8 cellular contexts compared by ENCODE assay signal in the genomic region with DNA sequence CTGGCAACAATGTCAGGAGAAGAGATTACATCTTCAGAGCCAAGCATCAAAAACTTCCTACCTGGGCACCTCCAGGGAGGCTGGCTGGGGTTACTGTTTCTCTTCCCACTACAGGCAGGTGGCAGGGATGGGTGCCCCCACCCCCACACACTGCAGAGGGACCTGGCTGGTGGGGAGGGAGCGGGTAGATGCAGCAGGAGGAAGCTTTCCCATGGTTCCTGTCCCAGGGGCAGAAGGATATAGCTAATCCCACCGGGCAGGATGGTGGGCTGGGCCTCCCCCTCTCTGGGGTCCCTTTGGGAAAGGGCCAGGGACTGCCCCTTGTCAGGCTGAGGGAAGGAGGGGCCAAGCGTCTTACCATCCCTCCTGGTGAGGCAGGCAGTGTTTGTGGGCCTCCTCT. TPM values are rescaled to one million over a fixed set of nuclear protein-coding genes. Genes with fewer than 3 reads are reported as not detected.
DNase-seq lines count a peak whose midpoint lies in the region; ATAC-seq, FAIRE-seq and TF ChIP-seq lines count a peak whose summit lies in the region.
"Had no signal": no experiment of that assay in that cellular context is flagged by ENCODE, and none has a peak within 500 bp of the region (broad histone marks: within the 10 kb centered on the region; RNA-seq: fewer than 3 reads in every experiment).

No MANE protein-coding gene starts in this region.

- H3K27ac ChIP-seq in skeletal muscle tissue (ENCODE audit: low read depth, low read length) (peak overlapping the region; percentile 0), foreskin keratinocyte (no peak overlapping the region)

- peaks cover 17% of the 10 kb centered on the region for H3K27me3 Mint-ChIP-seq in activated T-cell treated with anti-CD3 and anti-CD28 coated beads, Interleukin-2, amount 50 U/mL, for 4 hours (ENCODE audit: low read depth)

- peak overlapping the region; percentile 11 to 81 (median 40) for H3K9ac ChIP-seq in skeletal muscle tissue (ENCODE audit: low read depth in 1 of 3, low read length in 3 of 3)

- H3K4me1 ChIP-seq in skeletal muscle tissue (ENCODE audit: control insufficient read depth in 3 of 3, insufficient read depth in 3 of 3, low read length in 3 of 3), result peaks cover 11 to 24% (median 22%) of the 10 kb centered on the region in 3 donors
- no peaks in the 10 kb centered on the region for H3K4me1 ChIP-seq in foreskin keratinocyte

- DNase-seq in HTR-8/SVneo (ENCODE audit: insufficient read length, low spot score) (no peak), HK-2 (ENCODE audit: unreplicated experiment) (no peak), foreskin keratinocyte (no peak), NOMO-1 (lab: John Stamatoyannopoulos, UW; ENCODE audit: unreplicated experiment in 2 of 2) (no peak)
- DNase-seq in activated T-cell treated with anti-CD3 and anti-CD28 coated beads, Interleukin-2, amount 50 U/mL, for 4 hours, result no peak

- H3K9me3 ChIP-seq in iPS-18c (ENCODE audit: control insufficient read depth, insufficient read depth, low read length) (peaks cover 2% of the 10 kb centered on the region), skeletal muscle tissue (ENCODE audit: control insufficient read depth in 3 of 3, low read length in 3 of 3) (no peaks in the 10 kb centered on the region)

- TF ChIP-seq CTCF in foreskin keratinocyte (conservative IDR thresholded peaks at IDR 0.05), result no peak

- no peaks in the 10 kb centered on the region for H3K9me3 Mint-ChIP-seq in activated T-cell treated with anti-CD3 and anti-CD28 coated beads, Interleukin-2, amount 50 U/mL, for 4 hours

- ATAC-seq in activated T-cell treated with anti-CD3 and anti-CD28 coated beads, Interleukin-2, amount 50 U/mL, for 4 hours, result no peak
- ATAC-seq in foreskin keratinocyte, result no peak

- peaks cover 0 to 3% (median 0%) of the 10 kb centered on the region in 3 donors for H3K27me3 ChIP-seq in skeletal muscle tissue (ENCODE audit: control insufficient read depth in 3 of 3, insufficient read depth in 3 of 3, low read length in 3 of 3)
- H3K27me3 ChIP-seq in foreskin keratinocyte, result peaks cover 50% of the 10 kb centered on the region

- no peaks in the 10 kb centered on the region for H3K4me1 Mint-ChIP-seq in activated T-cell treated with anti-CD3 and anti-CD28 coated beads, Interleukin-2, amount 50 U/mL, for 4 hours (ENCODE audit: low read depth)

- peak overlapping the region; percentile 80 for H3K4me3 ChIP-seq in iPS-18c (ENCODE audit: insufficient read depth, low read depth, low read length)
- peak overlapping the region; percentile 48 to 77 (median 74) for H3K4me3 ChIP-seq in skeletal muscle tissue (ENCODE audit: low read length in 3 of 3)

- H3K36me3 Mint-ChIP-seq in activated T-cell treated with anti-CD3 and anti-CD28 coated beads, Interleukin-2, amount 50 U/mL, for 4 hours (ENCODE audit: insufficient read depth), result no peaks in the 10 kb centered on the region

- peak overlapping the region; percentile 60 for H3K4me3 Mint-ChIP-seq in activated T-cell treated with anti-CD3 and anti-CD28 coated beads, Interleukin-2, amount 50 U/mL, for 4 hours

- FAIRE-seq in HTR-8/SVneo (lab: Jason Lieb, UNC), result peak; percentile 80

- no peaks in the 10 kb centered on the region for H3K36me3 ChIP-seq in skeletal muscle tissue (ENCODE audit: control insufficient read depth in 3 of 3, insufficient read depth in 3 of 3, low read length in 3 of 3)

RNA-seq across cellular contexts. Expression of a gene that starts 16.7 kb away (rescaled TPM):
- 10 to 100 TPM; 79.4 to 92.8 (median 81.8) TPM for total RNA-seq in activated T-cell treated with anti-CD3 and anti-CD28 coated beads, Interleukin-2, amount 50 U/mL, for 4 hours
- total RNA-seq in skeletal muscle tissue, result 23.0 TPM
- total RNA-seq in foreskin keratinocyte, result 32.2 and 32.9 TPM in 2 replicates
- polyA plus RNA-seq in foreskin keratinocyte, result 5.6 and 6.7 TPM in 2 replicates

RNA-seq across cellular contexts. Expression of a gene that starts 42.9 kb away (rescaled TPM):
- total RNA-seq in activated T-cell treated with anti-CD3 and anti-CD28 coated beads, Interleukin-2, amount 50 U/mL, for 4 hours, result 1 to 10 TPM; 4.4 to 5.1 (median 5.0) TPM
- total RNA-seq in skeletal muscle tissue (under 0.01 TPM), foreskin keratinocyte (not detected in 2 replicates)
- polyA plus RNA-seq in foreskin keratinocyte, result 0.01 TPM in 2 replicates
- total RNA-seq: left colon had no signal
